12 cellular contexts compared by ENCODE assay signal in the genomic region with DNA sequence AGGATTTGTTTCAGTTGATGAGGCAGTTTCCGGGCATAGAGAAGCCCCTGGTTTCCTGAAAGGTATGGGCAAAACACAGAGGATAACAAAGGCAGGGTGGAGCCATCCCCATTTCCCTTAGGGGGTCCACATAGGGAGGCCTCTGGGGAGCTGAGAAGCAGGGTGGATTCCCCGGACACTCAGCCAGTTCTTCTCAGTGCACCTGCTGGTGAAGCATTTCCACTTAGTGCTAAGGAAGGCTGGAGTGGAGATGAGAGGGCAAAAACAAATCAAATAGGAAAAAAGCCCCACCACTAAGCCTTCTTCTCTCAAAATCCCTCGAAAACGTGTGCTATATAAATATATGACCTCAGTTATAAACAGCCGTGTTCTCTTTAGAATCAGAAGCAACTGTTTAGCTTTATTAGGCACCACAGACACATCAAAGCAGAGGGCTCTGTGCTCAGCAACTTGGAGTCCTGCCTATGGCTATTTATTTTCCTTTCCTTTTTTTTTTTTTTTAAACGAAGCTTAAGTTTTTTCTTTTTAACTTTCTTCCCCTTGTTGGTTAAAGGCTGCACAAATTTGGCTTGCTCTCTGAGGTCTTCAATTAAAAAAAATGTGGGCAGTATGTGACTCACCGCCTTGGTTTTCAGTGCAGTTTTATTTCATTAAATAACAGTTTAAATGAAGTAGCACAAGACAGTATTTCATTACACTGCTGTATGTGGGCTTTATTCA.
A peak's percentile ranks its signal among the peaks of the same experiment; 100 is the strongest.
DNase-seq lines count a peak whose midpoint lies in the region; ATAC-seq and TF ChIP-seq lines count a peak whose summit lies in the region.
"Had no signal": no experiment of that assay in that cellular context is flagged by ENCODE, and none has a peak within 500 bp of the region (broad histone marks: within the 10 kb centered on the region; RNA-seq: fewer than 3 reads in every experiment).

No MANE protein-coding gene starts in this region.

- H3K27me3 Mint-ChIP-seq in CD8-positive, alpha-beta T cell (ENCODE audit: low read depth) = peaks cover 3% of the 10 kb centered on the region

- H3K4me2 ChIP-seq in GM23248 (ENCODE audit: unreplicated experiment) = peak overlapping the region; percentile 75

- WGBS in GM23248 (ENCODE audit: low coverage in 1 of 2, low lambda C conversion rate in 2 of 2, missing lambda C conversion rate in 2 of 2), 2 experiments = 11 to 17% methylated on average over 7 of the region's 7 CpGs
- WGBS in stomach, 5 donors = 36 to 49% (median 43%) methylated on average over 7 of the region's 7 CpGs

- no peaks in the 10 kb centered on the region for H3K9me2 ChIP-seq in GM23248 (ENCODE audit: insufficient read depth)

- no peak overlapping the region for H3K27ac Mint-ChIP-seq in CD8-positive, alpha-beta T cell

- ATAC-seq in SK-N-SH treated with all-trans-retinoic acid at 6 μM for 48 hours = peak; percentile 82
- no peak for ATAC-seq in CD8-positive, alpha-beta T cell

- H2AFZ ChIP-seq in GM23248 = no peak overlapping the region

- H3K36me3 ChIP-seq in GM23248 (ENCODE audit: low read depth) (no peaks in the 10 kb centered on the region), stomach (no peaks in the 10 kb centered on the region)
- no peaks in the 10 kb centered on the region for H3K36me3 ChIP-seq in CD8-positive, alpha-beta T cell (ENCODE audit: insufficient read depth, low read length)

- peaks cover 21% of the 10 kb centered on the region for H3K4me1 ChIP-seq in GM23248 (ENCODE audit: insufficient read depth)
- peaks cover 0 to 22% (median 9%) of the 10 kb centered on the region in 4 donors for H3K4me1 ChIP-seq in stomach
- no peaks in the 10 kb centered on the region for H3K4me1 ChIP-seq in CD8-positive, alpha-beta T cell (ENCODE audit: insufficient read depth, low read length)

- H3K9me3 ChIP-seq in GM23248 (ENCODE audit: low read depth) (no peaks in the 10 kb centered on the region), stomach (no peaks in the 10 kb centered on the region)
- H3K9me3 ChIP-seq in CD8-positive, alpha-beta T cell (ENCODE audit: low read length) = no peaks in the 10 kb centered on the region

- intact Hi-C loops in stomach (cut with DNase I; ENCODE audit: low total_unique reads) = no loop called here
- intact Hi-C loops in CD8-positive, alpha-beta T cell (cut with DNase I, micrococcal nuclease) = no loop called here

- TF ChIP-seq POLR2A in stomach (IDR thresholded peaks at IDR 0.05) = no peak

- no peaks in the 10 kb centered on the region for H3K4me1 Mint-ChIP-seq in CD8-positive, alpha-beta T cell (ENCODE audit: low read depth)
- H3K4me1 Mint-ChIP-seq: central memory CD8-positive, alpha-beta T cell had no signal

- no peak overlapping the region for H3K4me3 Mint-ChIP-seq in CD8-positive, alpha-beta T cell
- H3K4me3 Mint-ChIP-seq: central memory CD8-positive, alpha-beta T cell had no signal

- no peak for TF ChIP-seq CTCF in stomach (IDR thresholded peaks at IDR 0.05)
- no peak for TF ChIP-seq CTCF in CD8-positive, alpha-beta T cell (IDR thresholded peaks at IDR 0.05)

- H3K4me3 ChIP-seq in GM23248 (peak overlapping the region; percentile 56), stomach (no peak overlapping the region)
- H3K4me3 ChIP-seq in CD8-positive, alpha-beta T cell (ENCODE audit: low read depth, low read length) = no peak overlapping the region

- H4K20me1 ChIP-seq in GM23248 (ENCODE audit: insufficient read depth) = no peaks in the 10 kb centered on the region

- TF ChIP-seq EP300 in stomach (IDR thresholded peaks at IDR 0.05) = no peak

- H3K36me3 Mint-ChIP-seq in CD8-positive, alpha-beta T cell = no peaks in the 10 kb centered on the region

- peaks cover 22% of the 10 kb centered on the region for H3F3A ChIP-seq in GM23248 (ENCODE audit: insufficient read depth)

- H3K9me3 Mint-ChIP-seq in CD8-positive, alpha-beta T cell = no peaks in the 10 kb centered on the region
- H3K9me3 Mint-ChIP-seq: central memory CD8-positive, alpha-beta T cell had no signal

- POLR2A ChIA-PET in CD8-positive, alpha-beta T cell (lab: Charles Lee) = no interaction called here

- in situ Hi-C loops in GM23248 (cut with MboI) = loop anchor here (10.0 kb wide), 1 partner anchor 122 kb away; the partner anchor contains the start of gene PPIC

- peaks cover 24% of the 10 kb centered on the region; the same call in 1 of the 2 replicates for H3K27me3 ChIP-seq in GM23248 (replicated peaks; ENCODE audit: insufficient read depth)
- H3K27me3 ChIP-seq in stomach = no peaks in the 10 kb centered on the region
- no peaks in the 10 kb centered on the region for H3K27me3 ChIP-seq in CD8-positive, alpha-beta T cell (ENCODE audit: insufficient read depth, low read length)

- DNase-seq in GM23248 (peak; percentile 77), fibroblast of the conjunctiva (ENCODE audit: low read depth) (peak; percentile 83), stomach (no peak), NCI-H1694 (lab: John Stamatoyannopoulos, UW) (no peak), activated T-cell treated with anti-CD3 and anti-CD28 coated beads for 4 hours (no peak)
- no peak for DNase-seq in stimulated activated naive CD4-positive, alpha-beta T cell treated with Interleukin-2 at 50 U/mL for 16 hours (lab: John Stamatoyannopoulos, UW)
- DNase-seq in CD8-positive, alpha-beta T cell = no peak
- DNase-seq: DMS79; head of caudate nucleus; stimulated activated CD8-positive, alpha-beta memory T cell treated with anti-CD3 and anti-CD28 coated beads, Interleukin-4, amount 100 ng/mL, for 48 hours had no signal

- no peaks in the 10 kb centered on the region for H3K79me2 ChIP-seq in GM23248 (ENCODE audit: insufficient read depth)

- H3K9ac ChIP-seq in GM23248 = no peak overlapping the region

- CTCF ChIA-PET in CD8-positive, alpha-beta T cell (lab: Charles Lee) = interaction anchor here (0.6 to 0.7 kb wide), 2 partner anchors 45 to 1673 kb away, joined by 3 read pairs; no protein-coding TSS in a partner anchor

- no peak overlapping the region for H3K27ac ChIP-seq in GM23248
- H3K27ac ChIP-seq in stomach = peak overlapping the region in 4 of 5 donors; percentile 1 to 73 (median 44)
- no peak overlapping the region for H3K27ac ChIP-seq in CD8-positive, alpha-beta T cell (ENCODE audit: low read depth, low read length)

TF ChIP-seq in SK-N-SH treated with all-trans-retinoic acid at 6 μM for 48 hours, 23 proteins besides CTCF, POLR2A, EP300 and RAD21:
- TF ChIP-seq, protein P1, sequence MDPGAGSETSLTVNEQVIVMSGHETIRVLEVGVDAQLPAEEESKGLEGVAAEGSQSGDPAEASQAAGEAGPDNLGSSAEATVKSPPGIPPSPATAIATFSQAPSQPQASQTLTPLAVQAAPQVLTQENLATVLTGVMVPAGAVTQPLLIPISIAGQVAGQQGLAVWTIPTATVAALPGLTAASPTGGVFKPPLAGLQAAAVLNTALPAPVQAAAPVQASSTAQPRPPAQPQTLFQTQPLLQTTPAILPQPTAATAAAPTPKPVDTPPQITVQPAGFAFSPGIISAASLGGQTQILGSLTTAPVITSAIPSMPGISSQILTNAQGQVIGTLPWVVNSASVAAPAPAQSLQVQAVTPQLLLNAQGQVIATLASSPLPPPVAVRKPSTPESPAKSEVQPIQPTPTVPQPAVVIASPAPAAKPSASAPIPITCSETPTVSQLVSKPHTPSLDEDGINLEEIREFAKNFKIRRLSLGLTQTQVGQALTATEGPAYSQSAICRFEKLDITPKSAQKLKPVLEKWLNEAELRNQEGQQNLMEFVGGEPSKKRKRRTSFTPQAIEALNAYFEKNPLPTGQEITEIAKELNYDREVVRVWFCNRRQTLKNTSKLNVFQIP (CRISPR knock-in tag; IDR thresholded peaks at IDR 0.05; ENCODE audit: borderline replicate concordance, low read depth) = no peak
- TF ChIP-seq ARNTL (CRISPR knock-in tag; IDR thresholded peaks at IDR 0.05; ENCODE audit: borderline replicate concordance, low read depth) = no peak
- TF ChIP-seq ISL1 (CRISPR knock-in tag; IDR thresholded peaks at IDR 0.05) = 0 out of 2 replicates have a peak, but pooled peaks have one; percentile 17

Comparison
In these comparisons a context has a peak if more than half of its experiments do, and no peak if none do; other contexts are left out.
1. DNase-seq: peak in GM23248 (single experiment) and fibroblast of the conjunctiva (single experiment); none in stomach (single experiment), stimulated activated naive CD4-positive, alpha-beta T cell treated with Interleukin-2 at 50 U/mL for 16 hours (single experiment), NCI-H1694 (single experiment), activated T-cell treated with anti-CD3 and anti-CD28 coated beads for 4 hours (single experiment) and CD8-positive, alpha-beta T cell (0 of 7).
2. H3K27ac ChIP-seq: peak in stomach (4 of 5); none in GM23248 (single experiment) and CD8-positive, alpha-beta T cell (single experiment).